ENCODE assay signal across 14 cellular contexts in genomic region chr15:101425787-101426365, GRCh38.
DNase-seq lines count a peak whose midpoint lies in the region; ATAC-seq and TF ChIP-seq lines count a peak whose summit lies in the region.
"Had no signal": no experiment of that assay in that cellular context is flagged by ENCODE, and none has a peak within 500 bp of the region (broad histone marks: within the 10 kb centered on the region; RNA-seq: fewer than 3 reads in every experiment).

No MANE protein-coding gene starts in this region.

- no peak overlapping the region for H3K9ac ChIP-seq in iPS-20b (ENCODE audit: low read depth, low read length)
- H3K9ac ChIP-seq: BLaER1 had no signal

- no peak overlapping the region for H3K27ac ChIP-seq in iPS-20b (ENCODE audit: low read length)
- H3K27ac ChIP-seq: BLaER1 had no signal

- peak; percentile 16 for DNase-seq in activated CD8-positive, alpha-beta memory T cell treated with anti-CD3 and anti-CD28 coated beads, Interleukin-2, amount 10 ng/mL, durations not matched to agents 7 days and 5 days
- DNase-seq in activated CD8-positive, alpha-beta memory T cell treated with anti-CD3 and anti-CD28 coated beads, Interleukin-2, amount 50 U/mL, for 4 hours, result no peak
- no peak for DNase-seq in WTC11 (ENCODE audit: low spot score)
- no peak for DNase-seq in activated naive CD8-positive, alpha-beta T cell treated with anti-CD3 and anti-CD28 coated beads for 36 hours
- no peak for DNase-seq in NCI-H69 (lab: John Stamatoyannopoulos, UW)
- DNase-seq in activated T-cell treated with anti-CD3 and anti-CD28 coated beads, Interleukin-2, amount 50 U/mL, for 48 hours, result no peak
- DNase-seq: 8988T; AML-193; CD8-positive, alpha-beta memory T cell; DMS53; IMR-90 had no signal

- H3K27me3 Mint-ChIP-seq in activated CD8-positive, alpha-beta memory T cell treated with anti-CD3 and anti-CD28 coated beads, Interleukin-2, amount 10 ng/mL, durations not matched to agents 7 days and 5 days, result peaks cover 3% of the 10 kb centered on the region
- peaks cover 40% of the 10 kb centered on the region for H3K27me3 Mint-ChIP-seq in WTC11 (ENCODE audit: low read depth)
- no peaks in the 10 kb centered on the region for H3K27me3 Mint-ChIP-seq in activated naive CD8-positive, alpha-beta T cell treated with anti-CD3 and anti-CD28 coated beads for 36 hours

- peaks cover 8% of the 10 kb centered on the region; the same call in 1 of the 2 replicates for H3K4me1 ChIP-seq in iPS-20b (ENCODE audit: insufficient read depth, low read length)
- H3K4me1 ChIP-seq: HAP-1 had no signal

- no peaks in the 10 kb centered on the region for H3K36me3 ChIP-seq in iPS-20b (ENCODE audit: insufficient read depth, low read depth, low read length)

- no peak for TF ChIP-seq CTCF in WTC11 (IDR thresholded peaks at IDR 0.05)

- POLR2A ChIA-PET in WTC11 (lab: Charles Lee), result no interaction called here

- H3K9me3 Mint-ChIP-seq in activated CD8-positive, alpha-beta memory T cell treated with anti-CD3 and anti-CD28 coated beads, Interleukin-2, amount 10 ng/mL, durations not matched to agents 7 days and 5 days (ENCODE audit: low read depth), result no peaks in the 10 kb centered on the region
- H3K9me3 Mint-ChIP-seq in WTC11, result no peaks in the 10 kb centered on the region
- peaks cover 4% of the 10 kb centered on the region for H3K9me3 Mint-ChIP-seq in activated naive CD8-positive, alpha-beta T cell treated with anti-CD3 and anti-CD28 coated beads for 36 hours

- H3K27ac Mint-ChIP-seq in activated CD8-positive, alpha-beta memory T cell treated with anti-CD3 and anti-CD28 coated beads, Interleukin-2, amount 10 ng/mL, durations not matched to agents 7 days and 5 days, result no peak overlapping the region
- no peak overlapping the region; the same call in 1 of the 2 replicates for H3K27ac Mint-ChIP-seq in WTC11
- H3K27ac Mint-ChIP-seq in activated naive CD8-positive, alpha-beta T cell treated with anti-CD3 and anti-CD28 coated beads for 36 hours, result no peak overlapping the region
- H3K27ac Mint-ChIP-seq: CD8-positive, alpha-beta memory T cell had no signal

- H3K4me3 ChIP-seq in iPS-20b (ENCODE audit: low read length), result peak overlapping the region; percentile 12; the same call in 1 of the 2 replicates
- H3K4me3 ChIP-seq: BLaER1, HAP-1 had no signal

- no peak overlapping the region for H3K4me3 Mint-ChIP-seq in activated CD8-positive, alpha-beta memory T cell treated with anti-CD3 and anti-CD28 coated beads, Interleukin-2, amount 10 ng/mL, durations not matched to agents 7 days and 5 days
- H3K4me3 Mint-ChIP-seq in WTC11, result no peak overlapping the region
- no peak overlapping the region for H3K4me3 Mint-ChIP-seq in activated naive CD8-positive, alpha-beta T cell treated with anti-CD3 and anti-CD28 coated beads for 36 hours
- H3K4me3 Mint-ChIP-seq: CD8-positive, alpha-beta memory T cell had no signal

- peaks cover 66% of the 10 kb centered on the region for H3K27me3 ChIP-seq in iPS-20b (ENCODE audit: insufficient read depth, low read length)
- H3K27me3 ChIP-seq: BLaER1 had no signal

- H3K9me3 ChIP-seq in iPS-20b (ENCODE audit: insufficient read depth, low read depth, low read length), result no peaks in the 10 kb centered on the region
- H3K9me3 ChIP-seq: HAP-1 had no signal

- H3K36me3 Mint-ChIP-seq in activated CD8-positive, alpha-beta memory T cell treated with anti-CD3 and anti-CD28 coated beads, Interleukin-2, amount 10 ng/mL, durations not matched to agents 7 days and 5 days, result no peaks in the 10 kb centered on the region
- no peaks in the 10 kb centered on the region for H3K36me3 Mint-ChIP-seq in WTC11
- peaks cover 4% of the 10 kb centered on the region for H3K36me3 Mint-ChIP-seq in activated naive CD8-positive, alpha-beta T cell treated with anti-CD3 and anti-CD28 coated beads for 36 hours
- H3K36me3 Mint-ChIP-seq: CD8-positive, alpha-beta memory T cell had no signal

- CTCF ChIA-PET in activated CD8-positive, alpha-beta memory T cell treated with anti-CD3 and anti-CD28 coated beads, Interleukin-2, amount 10 ng/mL, durations not matched to agents 7 days and 5 days (lab: Charles Lee), result no interaction called here
- CTCF ChIA-PET in WTC11 (lab: Charles Lee), result interaction anchor here (1.1 to 1.9 kb wide), 2 partner anchors 105 kb away, joined by 5 read pairs; no protein-coding TSS in a partner anchor

- no peak for ATAC-seq in activated CD8-positive, alpha-beta memory T cell treated with anti-CD3 and anti-CD28 coated beads, Interleukin-2, amount 10 ng/mL, durations not matched to agents 7 days and 5 days
- ATAC-seq in WTC11, result peak; percentile 55

- no peaks in the 10 kb centered on the region for H3K4me1 Mint-ChIP-seq in activated CD8-positive, alpha-beta memory T cell treated with anti-CD3 and anti-CD28 coated beads, Interleukin-2, amount 10 ng/mL, durations not matched to agents 7 days and 5 days
- peaks cover 13% of the 10 kb centered on the region for H3K4me1 Mint-ChIP-seq in WTC11
- H3K4me1 Mint-ChIP-seq in activated naive CD8-positive, alpha-beta T cell treated with anti-CD3 and anti-CD28 coated beads for 36 hours, result no peaks in the 10 kb centered on the region
- H3K4me1 Mint-ChIP-seq: CD8-positive, alpha-beta memory T cell had no signal

TF ChIP-seq in WTC11, 78 proteins besides CTCF, POLR2A, EP300 and RAD21:
- TF ChIP-seq CREM (CRISPR knock-in tag; IDR thresholded peaks at IDR 0.05) (peak; percentile 56; the same call in 1 of the 2 replicates), ZNF423 (CRISPR knock-in tag; IDR thresholded peaks at IDR 0.05) (peak; percentile 77), SP1 (CRISPR knock-in tag; conservative IDR thresholded peaks at IDR 0.05) (peak; percentile 46; the same call in 1 of the 2 replicates), EMX1 (CRISPR knock-in tag; IDR thresholded peaks at IDR 0.05) (no peak), TEAD1 (CRISPR knock-in tag; IDR thresholded peaks at IDR 0.05) (0 out of 2 replicates have a peak, but pooled peaks have one; percentile 43), ZNF219 (CRISPR knock-in tag; IDR thresholded peaks at IDR 0.05; ENCODE audit: borderline replicate concordance) (no peak)
TF ChIP-seq in WTC11: peak in this region for 4.
